In genomic region chr10:87083576-87084290, GRCh38 we compare ENCODE assay signal across 8 cellular contexts. TPM values are rescaled to one million over a fixed set of nuclear protein-coding genes. Genes with fewer than 3 reads are reported as not detected.
DNase-seq lines count a peak whose midpoint lies in the region; ATAC-seq, FAIRE-seq and TF ChIP-seq lines count a peak whose summit lies in the region.
"Not testable (repeated sequence)": the region's sequence is repeated elsewhere in the genome, so short reads cannot be mapped to it uniquely, and the experiment has no call there.

No MANE protein-coding gene starts in this region.

- H3K27ac Mint-ChIP-seq in activated naive CD4-positive, alpha-beta T cell treated with anti-CD3 and anti-CD28 coated beads, Interleukin-2, amount 50 U/mL, for 24 hours, result peak overlapping the region; percentile 93

- H4K20me1 ChIP-seq in keratinocyte (ENCODE audit: control insufficient read depth, extremely low read depth, insufficient read depth, low read length), result not testable (repeated sequence)

- H3K9ac ChIP-seq in SK-N-MC (ENCODE audit: insufficient read length); duodenal mucosa (ENCODE audit: low read depth in 1 of 2, low read length in 2 of 2): not testable (repeated sequence)
- H3K9ac ChIP-seq in keratinocyte (ENCODE audit: control insufficient read depth, extremely low read depth, insufficient read depth, low read length), result peak overlapping the region; percentile 59

- H3K79me2 ChIP-seq in keratinocyte (ENCODE audit: control insufficient read depth, insufficient read depth, low read length), result peaks cover 53% of the 10 kb centered on the region

- not testable (repeated sequence) for H3K36me3 ChIP-seq in SK-N-MC (ENCODE audit: insufficient read depth, low read length); duodenal mucosa (ENCODE audit: control insufficient read depth in 1 of 2, insufficient read depth in 2 of 2, low read length in 2 of 2); keratinocyte (ENCODE audit: control insufficient read depth in 2 of 2, extremely low read depth in 1 of 2, insufficient read depth in 2 of 2, low read length in 2 of 2); sigmoid colon

- ATAC-seq in GM19395 (IDR thresholded peaks at IDR 0.05; ENCODE audit: unreplicated experiment) (peak; percentile 47), HG03159 (IDR thresholded peaks at IDR 0.05; ENCODE audit: unreplicated experiment) (peak; percentile 35)

- H3K27ac ChIP-seq in 22Rv1 (peak overlapping the region; percentile 67), SK-N-MC (peak overlapping the region; percentile 70; the same call in 1 of the 2 replicates), duodenal mucosa (ENCODE audit: low read depth, low read length) (peak overlapping the region; percentile 34), keratinocyte (ENCODE audit: control insufficient read depth, insufficient read depth, low read length) (peak overlapping the region; percentile 86), sigmoid colon (peak overlapping the region; percentile 9 to 57 (median 28))

- peaks cover 12% of the 10 kb centered on the region for H3K36me3 Mint-ChIP-seq in activated naive CD4-positive, alpha-beta T cell treated with anti-CD3 and anti-CD28 coated beads, Interleukin-2, amount 50 U/mL, for 24 hours

- H2AFZ ChIP-seq in keratinocyte (ENCODE audit: control insufficient read depth, low read length), result not testable (repeated sequence)

- H3K4me1 Mint-ChIP-seq in activated naive CD4-positive, alpha-beta T cell treated with anti-CD3 and anti-CD28 coated beads, Interleukin-2, amount 50 U/mL, for 24 hours, result peaks cover 65% of the 10 kb centered on the region

- peak overlapping the region; percentile 22 for H3K4me2 ChIP-seq in keratinocyte (ENCODE audit: control insufficient read depth, extremely low read depth, insufficient read depth, low read depth, low read length)

- FAIRE-seq in keratinocyte (lab: Jason Lieb, UNC), result not testable (repeated sequence)

- not testable (repeated sequence) for H3K27me3 ChIP-seq in duodenal mucosa (ENCODE audit: control insufficient read depth in 1 of 2, insufficient read depth in 2 of 2, low read length in 2 of 2); keratinocyte (ENCODE audit: control insufficient read depth, extremely low read depth, insufficient read depth, low read length); sigmoid colon

- not testable (repeated sequence) for TF ChIP-seq CTCF in 22Rv1 (IDR thresholded peaks at IDR 0.05); keratinocyte (optimal IDR thresholded peaks at IDR 0.05 in 1 of 3, IDR thresholded peaks at IDR 0.05 in 1 of 3, conservative IDR thresholded peaks at IDR 0.05 in 1 of 3; ENCODE audit: extremely low read depth in 1 of 3, insufficient read depth in 2 of 3, low read length in 3 of 3); sigmoid colon (IDR thresholded peaks at IDR 0.05)

- H3K9me3 ChIP-seq in SK-N-MC (ENCODE audit: low read depth, low read length); duodenal mucosa (ENCODE audit: control insufficient read depth in 1 of 2, low read length in 2 of 2); keratinocyte (ENCODE audit: control insufficient read depth, low read depth, low read length); sigmoid colon: not testable (repeated sequence)

- 50 to 61% methylated on average over 5 of the region's 5 CpGs for WGBS in sigmoid colon, 2 donors

- not testable (repeated sequence) for H3K9me1 ChIP-seq in keratinocyte (ENCODE audit: control insufficient read depth, extremely low read depth, insufficient read depth, low read length)

- DNase-seq in SK-N-MC (ENCODE audit: low read depth, low spot score); keratinocyte (ENCODE audit: low read depth, low spot score); sigmoid colon: not testable (repeated sequence)

- intact Hi-C loops in sigmoid colon (cut with DNase I), result not testable (repeated sequence)

- H3K4me3 Mint-ChIP-seq in activated naive CD4-positive, alpha-beta T cell treated with anti-CD3 and anti-CD28 coated beads, Interleukin-2, amount 50 U/mL, for 24 hours, result peak overlapping the region; percentile 62

- dilution Hi-C loops in keratinocyte (cut with MboI; ENCODE audit: extremely low pct_ligation_motif_present, low sequenced_read_pairs), result not testable (repeated sequence)

- not testable (repeated sequence) for H3K9me3 Mint-ChIP-seq in activated naive CD4-positive, alpha-beta T cell treated with anti-CD3 and anti-CD28 coated beads, Interleukin-2, amount 50 U/mL, for 24 hours

- H3K4me1 ChIP-seq in duodenal mucosa (ENCODE audit: control insufficient read depth in 1 of 2, insufficient read depth in 2 of 2, low read length in 2 of 2), result not testable (repeated sequence)
- peaks cover 27% of the 10 kb centered on the region for H3K4me1 ChIP-seq in keratinocyte (ENCODE audit: control insufficient read depth, extremely low read depth, insufficient read depth, low read length)
- peaks cover 0 to 27% (median 21%) of the 10 kb centered on the region in 4 donors for H3K4me1 ChIP-seq in sigmoid colon

- H3K27me3 Mint-ChIP-seq in activated naive CD4-positive, alpha-beta T cell treated with anti-CD3 and anti-CD28 coated beads, Interleukin-2, amount 50 U/mL, for 24 hours, result not testable (repeated sequence)

- not testable (repeated sequence) for TF ChIP-seq POLR2A in sigmoid colon (IDR thresholded peaks at IDR 0.05)

- not testable (repeated sequence) for H3K4me3 ChIP-seq in SK-N-MC; duodenal mucosa (ENCODE audit: low read depth in 1 of 2, low read length in 2 of 2); keratinocyte (ENCODE audit: control insufficient read depth in 2 of 3, extremely low read depth in 1 of 3, insufficient read depth in 2 of 3, low read depth in 1 of 3, low read length in 3 of 3); sigmoid colon

- TF ChIP-seq EP300 in sigmoid colon (IDR thresholded peaks at IDR 0.05), result not testable (repeated sequence)

RNA-seq across cellular contexts. Expression of gene GLUD1, which starts 10.9 kb away (rescaled TPM):
- polyA plus RNA-seq in keratinocyte (82.1 to 124 TPM (median 106 TPM) in 3 replicates), sigmoid colon (100 to 1,000 TPM in 2 of 3 donors, 10 to 100 TPM in 1; 71.3 to 162 (median 111) TPM)
- 14.5 TPM for polyA plus RNA-seq in keratinocyte (2011; ENCODE audit: low read depth)
- polyA plus RNA-seq in keratinocyte (2011; cell fraction: cytosol; rRNA removed), result 77.4 and 109 TPM in 2 replicates
- polyA plus RNA-seq in keratinocyte (2011; cell fraction: nucleus; rRNA removed), result 81.0 and 84.9 TPM in 2 replicates
- polyA plus RNA-seq in keratinocyte (2012; ENCODE audit: low replicate concordance), result 60.5 and 95.3 TPM in 2 replicates
- 38.3 to 154 TPM (median 92.6 TPM) in 3 replicates for polyA minus RNA-seq in keratinocyte
- polyA minus RNA-seq in keratinocyte (2011; cell fraction: cytosol; rRNA and poly(A)+ RNA removed), result 96.5 TPM
- polyA minus RNA-seq in keratinocyte (2011; cell fraction: nucleus; rRNA and poly(A)+ RNA removed), result 49.8 and 69.4 TPM in 2 replicates
- 100 to 1,000 TPM; 135 to 153 (median 148) TPM for total RNA-seq in sigmoid colon

RNA-seq across cellular contexts. Expression of gene SHLD2, which starts 11.3 kb away (rescaled TPM):
- polyA plus RNA-seq in keratinocyte (7.6 to 15.8 TPM (median 10.2 TPM) in 3 replicates), sigmoid colon (10 to 100 TPM; 18.8 to 27.0 (median 22.2) TPM)
- polyA plus RNA-seq in keratinocyte (2011; ENCODE audit: low read depth), result 6.4 TPM
- polyA plus RNA-seq in keratinocyte (2011; cell fraction: cytosol; rRNA removed), result 5.6 and 13.0 TPM in 2 replicates
- polyA plus RNA-seq in keratinocyte (2011; cell fraction: nucleus; rRNA removed), result 12.3 and 13.9 TPM in 2 replicates
- 6.4 and 10.6 TPM in 2 replicates for polyA plus RNA-seq in keratinocyte (2012; ENCODE audit: low replicate concordance)
- polyA minus RNA-seq in keratinocyte, result 2.9 to 17.5 TPM (median 6.6 TPM) in 3 replicates
- polyA minus RNA-seq in keratinocyte (2011; cell fraction: cytosol; rRNA and poly(A)+ RNA removed), result 10.2 TPM
- 8.5 and 12.1 TPM in 2 replicates for polyA minus RNA-seq in keratinocyte (2011; cell fraction: nucleus; rRNA and poly(A)+ RNA removed)
- total RNA-seq in sigmoid colon, result 10 to 100 TPM; 19.1 to 26.9 (median 22.8) TPM

Comparison
In these comparisons a context has a peak if more than half of its experiments do, and no peak if none do; other contexts are left out.
1. H3K27ac ChIP-seq: peak in every context shown above with its lines; median percentile 86 in keratinocyte; 70 in SK-N-MC; 67 in 22Rv1; 34 in duodenal mucosa; 28 in sigmoid colon.